Comparison of ENCODE assay signal across 14 cellular contexts in the genomic region with DNA sequence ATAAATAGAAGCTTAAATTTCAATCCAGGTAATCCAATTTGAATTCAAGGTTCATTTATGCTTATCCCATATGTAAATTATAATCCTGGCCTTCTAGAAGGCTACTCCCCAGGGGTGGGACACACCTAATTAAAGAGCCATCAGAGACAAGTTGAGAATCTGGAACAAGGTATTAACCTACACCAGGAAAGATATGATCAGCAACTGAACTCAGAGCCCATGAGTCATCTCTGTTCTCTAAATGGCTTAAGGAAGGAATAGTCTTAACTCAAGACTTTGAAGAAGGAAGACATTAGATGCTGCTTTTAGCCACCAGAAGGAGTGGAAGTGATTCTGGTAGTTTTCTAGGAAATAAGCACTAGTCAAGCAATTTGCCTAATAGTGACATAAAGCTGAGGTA.
DNase-seq lines count a peak whose midpoint lies in the region; ATAC-seq, FAIRE-seq and TF ChIP-seq lines count a peak whose summit lies in the region.
"Had no signal": no experiment of that assay in that cellular context is flagged by ENCODE, and none has a peak within 500 bp of the region (broad histone marks: within the 10 kb centered on the region; RNA-seq: fewer than 3 reads in every experiment).

No MANE protein-coding gene starts in this region.

- H3K9ac ChIP-seq in PC-3 (ENCODE audit: low read length) (no peak overlapping the region), endothelial cell of umbilical vein (replicated peaks; ENCODE audit: extremely low read depth, insufficient read depth, low read length) (no peak overlapping the region)

- peak; percentile 28 for DNase-seq in HT-29 (ENCODE audit: low spot score)
- DNase-seq in PC-3 = peak; percentile 32
- no peak for DNase-seq in endothelial cell of umbilical vein (ENCODE audit: low read depth, low spot score)
- DNase-seq in small intestine = peak; percentile 16
- no peak for DNase-seq in body of pancreas
- DNase-seq in DMS153 treated with DMSO at 0.1 percent for 48 hours (lab: John Stamatoyannopoulos, UW; ENCODE audit: unreplicated experiment) = no peak
- DNase-seq: CD8-positive, alpha-beta T cell; HCEC 1CT; NCI-H1092 treated with DMSO at 0.1 percent for 48 hours; NCI-H1694; NCI-H69; Right ventricle myocardium superior had no signal

- no peaks in the 10 kb centered on the region for H3K9me2 ChIP-seq in PC-3 (replicated peaks; ENCODE audit: low read length)

- no peaks in the 10 kb centered on the region for H3K27me3 ChIP-seq in PC-3 (ENCODE audit: low read length)
- H3K27me3 ChIP-seq in endothelial cell of umbilical vein (ENCODE audit: control insufficient read depth in 2 of 2, insufficient read depth in 2 of 2, low read length in 2 of 2) = no peaks in the 10 kb centered on the region
- no peaks in the 10 kb centered on the region for H3K27me3 ChIP-seq in small intestine (ENCODE audit: control insufficient read depth in 2 of 2, insufficient read depth in 2 of 2, low read length in 2 of 2)
- no peaks in the 10 kb centered on the region for H3K27me3 ChIP-seq in body of pancreas

- CTCF ChIA-PET in PC-3 (lab: Charles Lee) (no interaction called here), endothelial cell of umbilical vein (lab: Charles Lee) (interaction anchor here (2.4 kb wide), 1 partner anchor 10 kb away, joined by 9 read pairs; no protein-coding TSS in a partner anchor)

- H3K9me3 ChIP-seq in PC-3 (ENCODE audit: low read length) (no peaks in the 10 kb centered on the region), endothelial cell of umbilical vein (replicated peaks; ENCODE audit: control insufficient read depth, insufficient read depth, low read length) (no peaks in the 10 kb centered on the region), small intestine (ENCODE audit: control insufficient read depth, low read depth) (no peaks in the 10 kb centered on the region), body of pancreas (no peaks in the 10 kb centered on the region)

- no peaks in the 10 kb centered on the region for H3F3A ChIP-seq in PC-3 (ENCODE audit: low read length, unreplicated experiment)

- TF ChIP-seq CTCF in PC-3 (conservative IDR thresholded peaks at IDR 0.05; ENCODE audit: low read depth, low read length) (no peak), endothelial cell of umbilical vein (IDR thresholded peaks at IDR 0.05; ENCODE audit: extremely low read depth in 1 of 2, insufficient read depth in 1 of 2, low read depth in 1 of 2, low read length in 2 of 2) (no peak), body of pancreas (IDR thresholded peaks at IDR 0.05) (no peak)

- H3K79me2 ChIP-seq in PC-3 (ENCODE audit: low read length) (no peaks in the 10 kb centered on the region), endothelial cell of umbilical vein (ENCODE audit: control insufficient read depth, insufficient read depth, low read length) (no peaks in the 10 kb centered on the region)

- BruUV-seq in PC-3 (replicated peaks; lab: Mats Ljungman, UMichigan) (no TSS peak), endothelial cell of umbilical vein (replicated peaks; lab: Mats Ljungman, UMichigan) (no TSS peak)

- H3K4me3 ChIP-seq in PC-3 (ENCODE audit: low read length) (no peak overlapping the region), endothelial cell of umbilical vein (replicated peaks in 1 of 3; ENCODE audit: insufficient read depth in 1 of 3, low read depth in 1 of 3, low read length in 3 of 3) (no peak overlapping the region), small intestine (ENCODE audit: low read depth in 1 of 2, low read length in 2 of 2) (no peak overlapping the region), body of pancreas (no peak overlapping the region)

- POLR2A ChIA-PET in PC-3 (lab: Charles Lee; ENCODE audit: unreplicated experiment) (no interaction called here), endothelial cell of umbilical vein (lab: Charles Lee) (no interaction called here)

- H3K27ac ChIP-seq in PC-3 (ENCODE audit: low read length) (no peak overlapping the region), endothelial cell of umbilical vein (ENCODE audit: insufficient read depth, low read depth, low read length) (no peak overlapping the region), small intestine (ENCODE audit: low read depth in 1 of 2, low read length in 1 of 2) (no peak overlapping the region), body of pancreas (no peak overlapping the region)

- FAIRE-seq in endothelial cell of umbilical vein (lab: Jason Lieb, UNC) (no peak), small intestine (lab: Jason Lieb, UNC) (no peak)

- H2AFZ ChIP-seq in PC-3 (ENCODE audit: low read length) (no peak overlapping the region), endothelial cell of umbilical vein (ENCODE audit: low read depth, low read length) (no peak overlapping the region)

- TF ChIP-seq POLR2A in endothelial cell of umbilical vein (IDR thresholded peaks at IDR 0.05; ENCODE audit: low read depth, low read length) = no peak
- TF ChIP-seq POLR2A in body of pancreas (IDR thresholded peaks at IDR 0.05) = no peak

- ATAC-seq in PC-3 = 0 out of 2 replicates have a peak, but pooled peaks have one; percentile 20
- ATAC-seq in GM21423 (IDR thresholded peaks at IDR 0.05; ENCODE audit: unreplicated experiment) = no peak
- no peak for ATAC-seq in body of pancreas
- ATAC-seq: CD8-positive, alpha-beta T cell; SK-N-SH treated with all-trans-retinoic acid at 6 μM for 48 hours had no signal

- dilution Hi-C loops in endothelial cell of umbilical vein (cut with MboI; ENCODE audit: extremely low pct_ligation_motif_present, low sequenced_read_pairs) = no loop called here

- no peaks in the 10 kb centered on the region for H3K9me1 ChIP-seq in endothelial cell of umbilical vein (replicated peaks; ENCODE audit: control insufficient read depth, extremely low read depth, insufficient read depth, low read length)

- intact Hi-C loops in PC-3 (cut with micrococcal nuclease) = no loop called here
- intact Hi-C loops in endothelial cell of umbilical vein (cut with micrococcal nuclease) = no loop called here
- intact Hi-C loops in body of pancreas (cut with DNase I) = no loop called here

- H3K4me1 ChIP-seq in PC-3 (ENCODE audit: insufficient read depth, low read length) = no peaks in the 10 kb centered on the region
- H3K4me1 ChIP-seq in endothelial cell of umbilical vein (ENCODE audit: control insufficient read depth, extremely low read depth, insufficient read depth, low read length) = no peaks in the 10 kb centered on the region
- no peaks in the 10 kb centered on the region for H3K4me1 ChIP-seq in small intestine (ENCODE audit: control insufficient read depth in 2 of 2, insufficient read depth in 1 of 2, low read depth in 1 of 2, low read length in 1 of 2)
- peaks cover 4% of the 10 kb centered on the region for H3K4me1 ChIP-seq in body of pancreas

- H3K4me2 ChIP-seq in PC-3 (ENCODE audit: low read length) (no peak overlapping the region), endothelial cell of umbilical vein (ENCODE audit: insufficient read depth, low read length) (no peak overlapping the region)

- H3K36me3 ChIP-seq in PC-3 (ENCODE audit: low read depth, low read length) (peaks cover 7% of the 10 kb centered on the region; the same call in 1 of the 2 replicates), endothelial cell of umbilical vein (ENCODE audit: control insufficient read depth in 2 of 2, extremely low read depth in 1 of 2, insufficient read depth in 2 of 2, low read length in 2 of 2) (no peaks in the 10 kb centered on the region), small intestine (ENCODE audit: control insufficient read depth in 2 of 2, insufficient read depth in 2 of 2, low read length in 2 of 2) (peaks cover 3% of the 10 kb centered on the region in 2 donors), body of pancreas (replicated peaks in 1 of 2; ENCODE audit: insufficient read depth in 1 of 2, low read depth in 2 of 2) (no peaks in the 10 kb centered on the region)

- no peaks in the 10 kb centered on the region for H4K20me1 ChIP-seq in PC-3 (ENCODE audit: low read length)
- no peaks in the 10 kb centered on the region for H4K20me1 ChIP-seq in endothelial cell of umbilical vein (replicated peaks; ENCODE audit: control insufficient read depth, extremely low read depth, insufficient read depth, low read length)

TF ChIP-seq in endothelial cell of umbilical vein, 7 proteins besides CTCF, POLR2A, EP300 and RAD21:
- TF ChIP-seq JUN (IDR thresholded peaks at IDR 0.05; ENCODE audit: borderline replicate concordance, insufficient read depth, insufficient read length, low read depth) = no peak
- TF ChIP-seq, protein P1, sequence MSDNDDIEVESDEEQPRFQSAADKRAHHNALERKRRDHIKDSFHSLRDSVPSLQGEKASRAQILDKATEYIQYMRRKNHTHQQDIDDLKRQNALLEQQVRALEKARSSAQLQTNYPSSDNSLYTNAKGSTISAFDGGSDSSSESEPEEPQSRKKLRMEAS (IDR thresholded peaks at IDR 0.05; ENCODE audit: insufficient read depth, insufficient read length) = no peak
- TF ChIP-seq FOS (IDR thresholded peaks at IDR 0.05; ENCODE audit: borderline replicate concordance, insufficient read depth, low read length) = peak; percentile 27
- no peak for TF ChIP-seq MYC (IDR thresholded peaks at IDR 0.05; ENCODE audit: low read depth, low read length)
- peak; percentile 28 for TF ChIP-seq GATA2 (IDR thresholded peaks at IDR 0.05; ENCODE audit: insufficient read depth, insufficient read length, low read depth, low read length)
- TF ChIP-seq POLR2AphosphoS5 (IDR thresholded peaks at IDR 0.05; ENCODE audit: insufficient read depth, low read depth, low read length) = no peak
- TF ChIP-seq EZH2 (IDR thresholded peaks at IDR 0.05; ENCODE audit: borderline replicate concordance, low read depth, low read length, severe bottlenecking) = no peak

Comparison
In these comparisons a context has a peak if more than half of its experiments do, and no peak if none do; other contexts are left out.
1. DNase-seq: peak in HT-29 (single experiment), PC-3 (single experiment) and small intestine (single experiment); none in endothelial cell of umbilical vein (single experiment), body of pancreas (0 of 4) and DMS153 treated with DMSO at 0.1 percent for 48 hours (single experiment).